10 cellular contexts compared by ENCODE assay signal in genomic region chr10:131943021-131943814, GRCh38. TPM values are rescaled to one million over a fixed set of nuclear protein-coding genes. Genes with fewer than 3 reads are reported as not detected.
DNase-seq lines count a peak whose midpoint lies in the region; TF ChIP-seq lines count a peak whose summit lies in the region.
"Had no signal": no experiment of that assay in that cellular context is flagged by ENCODE, and none has a peak within 500 bp of the region (broad histone marks: within the 10 kb centered on the region; RNA-seq: fewer than 3 reads in every experiment).

No MANE protein-coding gene starts in this region.

- no peak for TF ChIP-seq POLR2A in Peyer's patch (IDR thresholded peaks at IDR 0.05)

- no peak overlapping the region for H3K4me3 Mint-ChIP-seq in progenitor cell of endocrine pancreas (ENCODE audit: low read depth)
- H3K4me3 Mint-ChIP-seq: activated T-cell treated with anti-CD3 and anti-CD28 coated beads, Interleukin-2, amount 50 U/mL, for 4 hours; natural killer cell treated with Interleukin-12 subunit alpha and Interleukin-12 subunit beta and Interleukin-15 and Interleukin-18, amount 100 ng/mL, for 72 hours had no signal

- peaks cover 0 to 81% (median 0%) of the 10 kb centered on the region in 3 donors for H3K36me3 ChIP-seq in Peyer's patch

- peaks cover 48% of the 10 kb centered on the region for H3K36me3 Mint-ChIP-seq in progenitor cell of endocrine pancreas (ENCODE audit: insufficient read depth)

- H3K27me3 ChIP-seq in Peyer's patch, result no peaks in the 10 kb centered on the region

- H3K27ac ChIP-seq in Peyer's patch, result no peak overlapping the region

- no peaks in the 10 kb centered on the region for H3K9me3 ChIP-seq in Peyer's patch

- H3K4me3 ChIP-seq in Peyer's patch, result no peak overlapping the region

- DNase-seq in DMS53 (lab: John Stamatoyannopoulos, UW) (peak; percentile 49), DMS53 treated with DMSO at 0.1 percent for 48 hours (lab: John Stamatoyannopoulos, UW; ENCODE audit: unreplicated experiment) (no peak), Peyer's patch (peak in 2 of 3 donors; percentile 48), globus pallidus (ENCODE audit: low spot score) (peak; percentile 25), progenitor cell of endocrine pancreas (ENCODE audit: low spot score, unreplicated experiment) (no peak), retina (no peak), RPMI8226 (no peak), mucosa of gallbladder (ENCODE audit: low spot score) (no peak)
- DNase-seq: activated T-cell treated with anti-CD3 and anti-CD28 coated beads, Interleukin-2, amount 50 U/mL, for 4 hours had no signal

- H3K9me3 Mint-ChIP-seq in progenitor cell of endocrine pancreas (ENCODE audit: low read depth), result no peaks in the 10 kb centered on the region
- H3K9me3 Mint-ChIP-seq: activated T-cell treated with anti-CD3 and anti-CD28 coated beads, Interleukin-2, amount 50 U/mL, for 4 hours; natural killer cell treated with Interleukin-12 subunit alpha and Interleukin-12 subunit beta and Interleukin-15 and Interleukin-18, amount 100 ng/mL, for 72 hours had no signal

- H3K27ac Mint-ChIP-seq in progenitor cell of endocrine pancreas, result no peak overlapping the region

- H3K4me1 ChIP-seq in Peyer's patch, result no peaks in the 10 kb centered on the region

- H3K4me1 Mint-ChIP-seq in progenitor cell of endocrine pancreas (ENCODE audit: low read depth), result peaks cover 1% of the 10 kb centered on the region

- H3K27me3 Mint-ChIP-seq in progenitor cell of endocrine pancreas, result no peaks in the 10 kb centered on the region
- H3K27me3 Mint-ChIP-seq: natural killer cell treated with Interleukin-12 subunit alpha and Interleukin-12 subunit beta and Interleukin-15 and Interleukin-18, amount 100 ng/mL, for 72 hours had no signal

- TF ChIP-seq CTCF in Peyer's patch (IDR thresholded peaks at IDR 0.05) (peak in 3 of 6 experiments; percentile 21 to 32 (median 27)), progenitor cell of endocrine pancreas (IDR thresholded peaks at IDR 0.05; ENCODE audit: unreplicated experiment) (peak; percentile 47)

RNA-seq across cellular contexts. Expression of gene BNIP3, which starts 38.5 kb away (rescaled TPM):
- total RNA-seq in Peyer's patch (10 to 100 TPM; 26.7 to 58.7 (median 41.1) TPM), progenitor cell of endocrine pancreas (28.5 and 32.4 TPM in 2 replicates), mucosa of gallbladder (71.5 TPM)

RNA-seq across cellular contexts. Expression of gene PPP2R2D, which starts 42.4 kb away (rescaled TPM):
- total RNA-seq in Peyer's patch (10 to 100 TPM; 34.3 to 87.5 (median 48.5) TPM), progenitor cell of endocrine pancreas (41.1 and 43.6 TPM in 2 replicates), mucosa of gallbladder (28.1 TPM)

Comparison
In these comparisons a context has a peak if more than half of its experiments do, and no peak if none do; other contexts are left out.
1. DNase-seq: peak in DMS53 (single experiment), Peyer's patch (2 of 3) and globus pallidus (single experiment); none in DMS53 treated with DMSO at 0.1 percent for 48 hours (single experiment), progenitor cell of endocrine pancreas (single experiment), retina (single experiment), RPMI8226 (single experiment) and mucosa of gallbladder (single experiment).